In genomic region chr21:42991992-42992740, GRCh38 we compare ENCODE assay signal across 1 cellular context.
TF ChIP-seq lines count a peak whose summit lies in the region.

No MANE protein-coding gene starts in this region.

TF ChIP-seq in GM23338, 12 proteins besides CTCF, POLR2A, EP300 and RAD21:
- no peak for TF ChIP-seq ZNF462 (CRISPR knock-in tag; IDR thresholded peaks at IDR 0.05)
- peak; percentile 35 for TF ChIP-seq POLR2AphosphoS5 (IDR thresholded peaks at IDR 0.05; ENCODE audit: low read depth)
